10 cellular contexts compared by ENCODE assay signal in the genomic region with DNA sequence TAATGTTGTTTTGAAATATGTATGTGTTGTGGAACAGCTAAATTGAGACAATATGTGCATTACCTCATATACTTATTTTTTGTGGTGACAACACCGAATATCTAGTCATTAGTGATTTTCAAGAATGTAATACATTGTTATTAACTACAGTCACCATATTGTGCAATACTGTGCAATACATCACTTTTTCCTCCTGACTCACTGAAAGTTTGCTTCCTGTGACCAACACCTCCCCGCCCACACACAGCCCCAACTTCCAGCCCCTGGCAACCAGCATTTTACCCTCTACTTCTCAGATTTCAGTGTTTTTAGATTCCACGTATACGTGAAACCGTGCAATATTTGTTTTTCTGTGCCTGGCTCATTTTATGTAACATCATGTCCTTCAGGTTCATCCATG.
DNase-seq lines count a peak whose midpoint lies in the region; ATAC-seq and TF ChIP-seq lines count a peak whose summit lies in the region.
"Had no signal": no experiment of that assay in that cellular context is flagged by ENCODE, and none has a peak within 500 bp of the region (broad histone marks: within the 10 kb centered on the region; RNA-seq: fewer than 3 reads in every experiment).

No MANE protein-coding gene starts in this region.

- H3K27me3 ChIP-seq in upper lobe of right lung, result no peaks in the 10 kb centered on the region

- peak; percentile 73 for ATAC-seq in upper lobe of right lung
- ATAC-seq in GM21515 (IDR thresholded peaks at IDR 0.05; ENCODE audit: unreplicated experiment), result no peak
- no peak for ATAC-seq in HG03442 (IDR thresholded peaks at IDR 0.05; ENCODE audit: unreplicated experiment)

- H3K9me3 Mint-ChIP-seq in activated T-helper 2 cell treated with anti-CD3 and anti-CD28 coated beads, Interferon-gamma antibody, Interleukin-2, Interleukin-4, amounts not matched to agents 10 μg/mL and 5 μg/mL and 100 μg/mL, durations not matched to agents 14 hours and 24 hours and 36 hours, result peaks cover 9% of the 10 kb centered on the region

- H3K9me3 ChIP-seq in upper lobe of right lung, result no peaks in the 10 kb centered on the region

- no peak overlapping the region for H3K27ac ChIP-seq in upper lobe of right lung

- H3K4me1 ChIP-seq in upper lobe of right lung, result no peaks in the 10 kb centered on the region

- no peak overlapping the region for H3K4me3 ChIP-seq in upper lobe of right lung

- H3K4me1 Mint-ChIP-seq in activated T-helper 2 cell treated with anti-CD3 and anti-CD28 coated beads, Interferon-gamma antibody, Interleukin-2, Interleukin-4, amounts not matched to agents 10 μg/mL and 5 μg/mL and 100 μg/mL, durations not matched to agents 14 hours and 24 hours and 36 hours (ENCODE audit: low read depth), result peaks cover 5% of the 10 kb centered on the region

- no peak for TF ChIP-seq CTCF in upper lobe of right lung (IDR thresholded peaks at IDR 0.05)

- intact Hi-C loops in activated T-helper 2 cell treated with anti-CD3 and anti-CD28 coated beads, Interferon-gamma antibody, Interleukin-2, Interleukin-4, amounts not matched to agents 10 μg/mL and 5 μg/mL and 100 μg/mL, durations not matched to agents 14 hours and 24 hours and 36 hours (cut with micrococcal nuclease), result loop anchor here (1.0 kb wide), 1 partner anchor 10 kb away; no protein-coding TSS in a partner anchor
- intact Hi-C loops in upper lobe of right lung (cut with DNase I), result no loop called here

- no peaks in the 10 kb centered on the region for H3K36me3 ChIP-seq in upper lobe of right lung

- no peaks in the 10 kb centered on the region for H3K27me3 Mint-ChIP-seq in activated T-helper 2 cell treated with anti-CD3 and anti-CD28 coated beads, Interferon-gamma antibody, Interleukin-2, Interleukin-4, amounts not matched to agents 10 μg/mL and 5 μg/mL and 100 μg/mL, durations not matched to agents 14 hours and 24 hours and 36 hours (ENCODE audit: low read depth)

- H3K27ac Mint-ChIP-seq in activated T-helper 2 cell treated with anti-CD3 and anti-CD28 coated beads, Interferon-gamma antibody, Interleukin-2, Interleukin-4, amounts not matched to agents 10 μg/mL and 5 μg/mL and 100 μg/mL, durations not matched to agents 14 hours and 24 hours and 36 hours, result peak overlapping the region; percentile 7

- H3K4me3 Mint-ChIP-seq in activated T-helper 2 cell treated with anti-CD3 and anti-CD28 coated beads, Interferon-gamma antibody, Interleukin-2, Interleukin-4, amounts not matched to agents 10 μg/mL and 5 μg/mL and 100 μg/mL, durations not matched to agents 14 hours and 24 hours and 36 hours (ENCODE audit: low read depth), result no peak overlapping the region

- H3K36me3 Mint-ChIP-seq in activated T-helper 2 cell treated with anti-CD3 and anti-CD28 coated beads, Interferon-gamma antibody, Interleukin-2, Interleukin-4, amounts not matched to agents 10 μg/mL and 5 μg/mL and 100 μg/mL, durations not matched to agents 14 hours and 24 hours and 36 hours (ENCODE audit: low read depth), result no peaks in the 10 kb centered on the region

- DNase-seq in activated naive CD4-positive, alpha-beta T cell treated with Interleukin-2 at 50 U/mL for 16 hours, result peak; percentile 3
- DNase-seq in activated naive CD4-positive, alpha-beta T cell (lab: John Stamatoyannopoulos, UW), result no peak
- no peak for DNase-seq in activated T-helper 2 cell treated with anti-CD3 and anti-CD28 coated beads, Interferon-gamma antibody, Interleukin-2, Interleukin-4, amounts not matched to agents 10 μg/mL and 5 μg/mL and 100 μg/mL, durations not matched to agents 14 hours and 24 hours and 36 hours (ENCODE audit: low spot score)
- DNase-seq in kidney glomerular epithelial cell (lab: John Stamatoyannopoulos, UW) (peak; percentile 79), upper lobe of right lung (peak; percentile 74), NCI-H1694 treated with DMSO at 0.1 percent for 48 hours (lab: John Stamatoyannopoulos, UW) (no peak)
- DNase-seq: NCI-H1092 treated with DMSO at 0.1 percent for 48 hours, substantia nigra had no signal

Comparison
In these comparisons a context has a peak if more than half of its experiments do, and no peak if none do; other contexts are left out.
1. DNase-seq: peak in activated naive CD4-positive, alpha-beta T cell treated with Interleukin-2 at 50 U/mL for 16 hours (single experiment), kidney glomerular epithelial cell (single experiment) and upper lobe of right lung (single experiment); none in activated naive CD4-positive, alpha-beta T cell (0 of 4), activated T-helper 2 cell treated with anti-CD3 and anti-CD28 coated beads, Interferon-gamma antibody, Interleukin-2, Interleukin-4, amounts not matched to agents 10 μg/mL and 5 μg/mL and 100 μg/mL, durations not matched to agents 14 hours and 24 hours and 36 hours (single experiment) and NCI-H1694 treated with DMSO at 0.1 percent for 48 hours (single experiment).